In the genomic region with DNA sequence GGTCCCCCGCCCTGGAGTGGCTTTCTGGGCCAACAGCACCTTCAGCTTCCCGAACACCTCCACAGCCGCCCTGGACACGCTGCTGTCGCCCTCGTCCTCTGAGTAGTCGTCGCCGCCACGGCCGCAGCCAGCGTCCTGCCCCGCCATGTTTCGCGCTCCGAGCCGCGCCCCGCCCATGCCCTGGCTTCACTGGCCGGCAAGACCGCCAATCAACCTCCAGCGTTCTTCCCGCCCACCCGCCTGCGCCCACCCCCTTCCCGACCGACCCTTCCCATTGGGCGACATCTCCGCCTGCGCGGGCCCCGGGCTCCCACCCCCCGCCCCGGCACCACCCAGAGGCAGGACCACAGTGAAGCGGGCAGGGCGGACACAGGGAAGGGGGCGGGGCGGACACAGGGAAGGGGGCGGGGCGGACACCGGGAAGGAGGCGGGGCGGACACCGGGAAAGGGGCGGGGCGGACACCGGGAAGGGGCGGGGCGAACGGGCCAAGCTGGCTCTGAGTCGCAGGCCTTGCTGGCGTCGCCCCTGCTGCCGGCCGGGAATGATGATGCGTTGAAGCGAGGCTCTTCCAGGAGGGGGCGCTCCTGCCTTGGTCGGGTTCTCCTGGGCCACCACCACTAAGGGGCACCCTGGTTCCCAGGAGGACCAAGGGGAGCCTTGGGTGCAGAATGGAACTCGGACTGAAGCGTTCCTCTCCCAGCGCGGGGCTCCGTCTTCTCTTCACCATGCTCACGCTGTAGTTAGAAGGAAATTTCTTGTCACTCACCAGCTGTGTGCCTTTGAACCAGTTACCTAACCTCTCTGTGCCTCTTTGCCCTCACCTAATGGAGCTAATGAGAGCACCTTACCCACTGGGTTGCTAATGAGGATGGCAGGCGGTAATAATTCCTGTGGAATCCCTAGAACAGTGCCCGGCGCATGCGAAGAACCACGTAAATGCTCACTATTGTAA, we compare ENCODE assay signal across 8 cellular contexts. TPM values are rescaled to one million over a fixed set of nuclear protein-coding genes. Genes with fewer than 3 reads are reported as not detected.
DNase-seq lines count a peak whose midpoint lies in the region; ATAC-seq and TF ChIP-seq lines count a peak whose summit lies in the region.

A gene (minus strand): TSS at position 166 of the 953 bp plus-strand sequence. CDS start 19 bp downstream, at position 147.

- peak; percentile 80 for ATAC-seq in memory B cell (ENCODE audit: low read depth)

- peak within 1 kb of the TSS; percentile 81 for H3K4me3 Mint-ChIP-seq in memory B cell

- no peaks in the 10 kb centered on the region for H3K27me3 Mint-ChIP-seq in memory B cell

- H3K27ac Mint-ChIP-seq in memory B cell, result no peak within 1 kb of the TSS

- peak; percentile 96 for DNase-seq in COLO829 (ENCODE audit: low spot score)
- DNase-seq in GM20000 (ENCODE audit: low spot score), result peak; percentile 96
- peak; percentile 96 for DNase-seq in HT-29 (ENCODE audit: low spot score)
- DNase-seq in NK-92 (lab: John Stamatoyannopoulos, UW; ENCODE audit: unreplicated experiment), result peak; percentile 40
- DNase-seq in activated CD8-positive, alpha-beta memory T cell treated with anti-CD3 and anti-CD28 coated beads for 24 hours, result peak; percentile 92
- peak; percentile 88 for DNase-seq in effector CD8-positive, alpha-beta T cell (lab: John Stamatoyannopoulos, UW)
- peak; percentile 67 to 71 for DNase-seq in memory B cell (ENCODE audit: low spot score in 2 of 2)
- peak; percentile 74 for DNase-seq in stimulated activated CD8-positive, alpha-beta memory T cell treated with anti-CD3 and anti-CD28 coated beads, Interleukin-12 subunit alpha, Interleukin-12 subunit beta, amount 100 ng/mL, for 1 hour (ENCODE audit: low read depth)

- TF ChIP-seq CTCF in GM20000 (IDR thresholded peaks at IDR 0.05; ENCODE audit: extremely low read depth, missing control alignments), result peak; percentile 43

- H3K36me3 Mint-ChIP-seq in memory B cell, result peaks cover 2% of the 10 kb centered on the region

- peaks cover 3% of the 10 kb centered on the region for H3K4me1 Mint-ChIP-seq in memory B cell

- no peaks in the 10 kb centered on the region for H3K9me3 Mint-ChIP-seq in memory B cell

RNA-seq across cellular contexts. Expression of the gene that starts here (rescaled TPM):
- 75.1 and 85.6 TPM in 2 replicates for total RNA-seq in HT-29 (2014; rRNA removed; shearing (Covaris generic))

Comparison
In these comparisons a context has a peak if more than half of its experiments do, and no peak if none do; other contexts are left out.
1. Peak in every context shown above with its lines: DNase-seq and ATAC-seq.
2. DNase-seq: peak in every context shown above with its lines; median percentile 96 in COLO829; 96 in GM20000; 96 in HT-29; 92 in activated CD8-positive, alpha-beta memory T cell treated with anti-CD3 and anti-CD28 coated beads for 24 hours; 88 in effector CD8-positive, alpha-beta T cell; 74 in stimulated activated CD8-positive, alpha-beta memory T cell treated with anti-CD3 and anti-CD28 coated beads, Interleukin-12 subunit alpha, Interleukin-12 subunit beta, amount 100 ng/mL, for 1 hour; 69 in memory B cell; 40 in NK-92.